2 cellular contexts compared by ENCODE assay signal in the genomic region with DNA sequence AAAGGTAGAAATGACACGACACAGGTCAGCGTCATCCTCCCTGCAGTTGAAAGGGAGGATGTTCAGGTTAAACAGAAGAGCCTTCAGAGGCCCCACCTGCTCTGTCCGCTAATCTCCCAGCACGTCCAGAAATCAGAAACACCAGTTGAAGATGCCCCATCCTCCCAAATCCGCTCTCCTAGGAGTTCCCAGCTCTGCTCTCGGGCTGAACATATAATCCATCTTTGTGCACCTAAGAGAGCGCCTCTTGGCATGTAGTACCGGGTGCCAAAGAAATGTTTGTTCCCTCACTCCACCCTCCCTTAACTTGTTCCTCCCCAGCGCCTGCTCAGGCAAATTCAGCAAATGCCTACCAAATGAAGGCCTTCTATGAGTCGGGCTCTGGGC.
TF ChIP-seq lines count a peak whose summit lies in the region.

No MANE protein-coding gene starts in this region.

TF ChIP-seq in H1, 55 proteins besides CTCF, POLR2A, EP300 and RAD21:
- no peak for TF ChIP-seq BCL11A (IDR thresholded peaks at IDR 0.05; ENCODE audit: low read depth in 2 of 2, low read length in 2 of 2)
- TF ChIP-seq EGR1 (IDR thresholded peaks at IDR 0.05; ENCODE audit: borderline replicate concordance, low read depth, low read length), result no peak
- no peak for TF ChIP-seq JUND (IDR thresholded peaks at IDR 0.05; ENCODE audit: low read length)
- TF ChIP-seq PHF8 (conservative IDR thresholded peaks at IDR 0.05; ENCODE audit: low read depth, low read length), result no peak
- no peak for TF ChIP-seq KDM4A (IDR thresholded peaks at IDR 0.05; ENCODE audit: low read depth, low read length, severe bottlenecking)
- TF ChIP-seq CBX5 (IDR thresholded peaks at IDR 0.05; ENCODE audit: low read depth, low read length), result no peak
- TF ChIP-seq CEBPB (IDR thresholded peaks at IDR 0.05; ENCODE audit: low read depth, low read length), result no peak
- no peak for TF ChIP-seq SP1 (IDR thresholded peaks at IDR 0.05; ENCODE audit: low read depth, low read length)
- TF ChIP-seq GABPA (IDR thresholded peaks at IDR 0.05; ENCODE audit: borderline replicate concordance, insufficient read depth, low read length), result no peak

TF ChIP-seq in SK-N-SH, 30 proteins besides CTCF, POLR2A, EP300 and RAD21:
- TF ChIP-seq FOSL2 (IDR thresholded peaks at IDR 0.05; ENCODE audit: borderline replicate concordance, low read depth), result no peak
- no peak for TF ChIP-seq POLR2AphosphoS5 (IDR thresholded peaks at IDR 0.05; ENCODE audit: low read depth, low read length)
- TF ChIP-seq NRF1 (IDR thresholded peaks at IDR 0.05; ENCODE audit: low read depth, low read length), result no peak
- TF ChIP-seq RCOR1 (IDR thresholded peaks at IDR 0.05; ENCODE audit: low read length), result no peak
- TF ChIP-seq, protein P1, sequence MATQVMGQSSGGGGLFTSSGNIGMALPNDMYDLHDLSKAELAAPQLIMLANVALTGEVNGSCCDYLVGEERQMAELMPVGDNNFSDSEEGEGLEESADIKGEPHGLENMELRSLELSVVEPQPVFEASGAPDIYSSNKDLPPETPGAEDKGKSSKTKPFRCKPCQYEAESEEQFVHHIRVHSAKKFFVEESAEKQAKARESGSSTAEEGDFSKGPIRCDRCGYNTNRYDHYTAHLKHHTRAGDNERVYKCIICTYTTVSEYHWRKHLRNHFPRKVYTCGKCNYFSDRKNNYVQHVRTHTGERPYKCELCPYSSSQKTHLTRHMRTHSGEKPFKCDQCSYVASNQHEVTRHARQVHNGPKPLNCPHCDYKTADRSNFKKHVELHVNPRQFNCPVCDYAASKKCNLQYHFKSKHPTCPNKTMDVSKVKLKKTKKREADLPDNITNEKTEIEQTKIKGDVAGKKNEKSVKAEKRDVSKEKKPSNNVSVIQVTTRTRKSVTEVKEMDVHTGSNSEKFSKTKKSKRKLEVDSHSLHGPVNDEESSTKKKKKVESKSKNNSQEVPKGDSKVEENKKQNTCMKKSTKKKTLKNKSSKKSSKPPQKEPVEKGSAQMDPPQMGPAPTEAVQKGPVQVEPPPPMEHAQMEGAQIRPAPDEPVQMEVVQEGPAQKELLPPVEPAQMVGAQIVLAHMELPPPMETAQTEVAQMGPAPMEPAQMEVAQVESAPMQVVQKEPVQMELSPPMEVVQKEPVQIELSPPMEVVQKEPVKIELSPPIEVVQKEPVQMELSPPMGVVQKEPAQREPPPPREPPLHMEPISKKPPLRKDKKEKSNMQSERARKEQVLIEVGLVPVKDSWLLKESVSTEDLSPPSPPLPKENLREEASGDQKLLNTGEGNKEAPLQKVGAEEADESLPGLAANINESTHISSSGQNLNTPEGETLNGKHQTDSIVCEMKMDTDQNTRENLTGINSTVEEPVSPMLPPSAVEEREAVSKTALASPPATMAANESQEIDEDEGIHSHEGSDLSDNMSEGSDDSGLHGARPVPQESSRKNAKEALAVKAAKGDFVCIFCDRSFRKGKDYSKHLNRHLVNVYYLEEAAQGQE (IDR thresholded peaks at IDR 0.05; ENCODE audit: low read depth, low read length), result no peak
- no peak for TF ChIP-seq TEAD4 (IDR thresholded peaks at IDR 0.05; ENCODE audit: borderline replicate concordance, insufficient read depth)
